Comparison of ENCODE assay signal across 8 cellular contexts in genomic region chr14:20332946-20333782, GRCh38. TPM values are rescaled to one million over a fixed set of nuclear protein-coding genes. Genes with fewer than 3 reads are reported as not detected.
DNase-seq lines count a peak whose midpoint lies in the region; ATAC-seq lines count a peak whose summit lies in the region.

TSS of gene CCNB1IP1 (minus strand) at chr14:20333279. CDS start at chr14:20316523, 16,756 bp downstream.

- no peaks in the 10 kb centered on the region for H3K9me3 ChIP-seq in mesodermal cell (ENCODE audit: control insufficient read depth, low read length)

- H3K36me3 ChIP-seq in mesodermal cell (ENCODE audit: control insufficient read depth, insufficient read depth, low read length): peaks cover 21% of the 10 kb centered on the region

- WGBS in mesodermal cell (ENCODE audit: insufficient coverage in 2 of 2), 2 experiments: 0% methylated on average over 3 to 8 of the region's 17 CpGs

- peak within 1 kb of the TSS; percentile 85 to 95 for H3K4me3 Mint-ChIP-seq in stimulated activated naive B cell treated with anti-CD40 and anti-IgM and Interleukin-4, amounts not matched to agents 10 μg/mL and 1 μg/mL and 100 μg/mL, for 72 hours

- H3K27ac ChIP-seq in mesodermal cell (ENCODE audit: low read depth, low read length, severe bottlenecking): peak within 1 kb of the TSS; percentile 88

- peaks cover 17 to 36% of the 10 kb centered on the region in 2 donors for H3K4me1 Mint-ChIP-seq in stimulated activated naive B cell treated with anti-CD40 and anti-IgM and Interleukin-4, amounts not matched to agents 10 μg/mL and 1 μg/mL and 100 μg/mL, for 72 hours

- peak; percentile 98 for ATAC-seq in GM21367 (IDR thresholded peaks at IDR 0.05; ENCODE audit: unreplicated experiment)
- ATAC-seq in stimulated activated naive B cell treated with anti-CD40 and anti-IgM and Interleukin-4, amounts not matched to agents 10 μg/mL and 1 μg/mL and 100 μg/mL, for 72 hours (replicated peaks): peak; percentile 97 to 98

- no peaks in the 10 kb centered on the region for H3K9me3 Mint-ChIP-seq in stimulated activated naive B cell treated with anti-CD40 and anti-IgM and Interleukin-4, amounts not matched to agents 10 μg/mL and 1 μg/mL and 100 μg/mL, for 72 hours

- H3K4me1 ChIP-seq in mesodermal cell (ENCODE audit: control insufficient read depth, insufficient read depth, low read length, poor library complexity, severe bottlenecking): peaks cover 5% of the 10 kb centered on the region

- H3K27me3 Mint-ChIP-seq in stimulated activated naive B cell treated with anti-CD40 and anti-IgM and Interleukin-4, amounts not matched to agents 10 μg/mL and 1 μg/mL and 100 μg/mL, for 72 hours: no peaks in the 10 kb centered on the region

- peaks cover 18 to 29% of the 10 kb centered on the region in 2 donors for H3K36me3 Mint-ChIP-seq in stimulated activated naive B cell treated with anti-CD40 and anti-IgM and Interleukin-4, amounts not matched to agents 10 μg/mL and 1 μg/mL and 100 μg/mL, for 72 hours

- H3K27ac Mint-ChIP-seq in stimulated activated naive B cell treated with anti-CD40 and anti-IgM and Interleukin-4, amounts not matched to agents 10 μg/mL and 1 μg/mL and 100 μg/mL, for 72 hours: peak within 1 kb of the TSS; percentile 94

- DNase-seq in DMS153 (lab: John Stamatoyannopoulos, UW) (peak; percentile 87), HT-29 (ENCODE audit: low spot score) (peak; percentile 79), NOMO-1 treated with DMSO at 0.1 percent for 48 hours (lab: John Stamatoyannopoulos, UW; ENCODE audit: unreplicated experiment) (peak; percentile 76), epidermal melanocyte (ENCODE audit: insufficient read length, low spot score) (peak; percentile 92)
- DNase-seq in activated CD8-positive, alpha-beta memory T cell treated with anti-CD3 and anti-CD28 coated beads, Interleukin-2, amount 50 U/mL, for 4 hours: peak; percentile 24
- peak; percentile 61 for DNase-seq in stimulated activated naive B cell treated with anti-CD40 and anti-IgM and Interleukin-4, amounts not matched to agents 10 μg/mL and 1 μg/mL and 100 μg/mL, for 72 hours

- H3K4me3 ChIP-seq in mesodermal cell (ENCODE audit: extremely low read depth, insufficient read depth, low read length, poor library complexity, severe bottlenecking): peak within 1 kb of the TSS; percentile 80

RNA-seq across cellular contexts. Expression of gene CCNB1IP1, which starts in this region (rescaled TPM):
- 34.0 and 40.2 TPM in 2 replicates for total RNA-seq in HT-29 (2014; rRNA removed; shearing (Covaris generic))
- 162 TPM for polyA plus RNA-seq in mesodermal cell (2013, experiment 1 of 2)
- 158 TPM for polyA plus RNA-seq in mesodermal cell (2013, experiment 2 of 2)

Comparison
In these comparisons a context has a peak if more than half of its experiments do, and no peak if none do; other contexts are left out.
1. Peak in every context shown above with its lines: DNase-seq, ATAC-seq, H3K4me3 ChIP-seq and H3K27ac ChIP-seq.
2. DNase-seq: peak in every context shown above with its lines; median percentile 92 in epidermal melanocyte; 87 in DMS153; 79 in HT-29; 76 in NOMO-1 treated with DMSO at 0.1 percent for 48 hours; 61 in stimulated activated naive B cell treated with anti-CD40 and anti-IgM and Interleukin-4, amounts not matched to agents 10 μg/mL and 1 μg/mL and 100 μg/mL, for 72 hours; 24 in activated CD8-positive, alpha-beta memory T cell treated with anti-CD3 and anti-CD28 coated beads, Interleukin-2, amount 50 U/mL, for 4 hours.